Comparison of ENCODE assay signal across 8 cellular contexts in genomic region chr2:88874063-88874657, GRCh38.
DNase-seq lines count a peak whose midpoint lies in the region; ATAC-seq, FAIRE-seq and TF ChIP-seq lines count a peak whose summit lies in the region.

No MANE protein-coding gene starts in this region.

- H3K27me3 ChIP-seq in right atrium auricular region (no peaks in the 10 kb centered on the region), upper lobe of left lung (no peaks in the 10 kb centered on the region)

- H3K4me1 Mint-ChIP-seq in naive B cell, result peaks cover 20 to 31% (median 24%) of the 10 kb centered on the region in 3 donors

- FAIRE-seq in endometrium (lab: Jason Lieb, UNC), result peak; percentile 78

- TF ChIP-seq POLR2A in upper lobe of left lung (IDR thresholded peaks at IDR 0.05), result no peak

- H3K27me3 Mint-ChIP-seq in naive B cell, result no peaks in the 10 kb centered on the region

- H3K27ac Mint-ChIP-seq in naive B cell, result peak overlapping the region in 3 of 6 donors; percentile 22 to 66 (median 59)

- peak; percentile 79 for ATAC-seq in Right ventricle myocardium superior (ENCODE audit: poor library complexity)
- peak; percentile 46 to 59 for ATAC-seq in activated CD4-positive, CD25-positive, alpha-beta regulatory T cell treated with anti-CD3 and anti-CD28 coated beads, Interleukin-2, amount 50 U/mL, for 24 hours
- peak; percentile 67 to 76 for ATAC-seq in naive B cell (ENCODE audit: low read depth in 2 of 2)
- ATAC-seq in upper lobe of left lung (ENCODE audit: low FRiP score in 2 of 2), result peak; percentile 74 to 76

- H3K36me3 Mint-ChIP-seq in naive B cell, result no peaks in the 10 kb centered on the region

- TF ChIP-seq CTCF in right atrium auricular region (IDR thresholded peaks at IDR 0.05) (peak in 1 of 2 donors; percentile 81), upper lobe of left lung (IDR thresholded peaks at IDR 0.05) (peak; percentile 58 to 81 (median 66))

- WGBS in upper lobe of left lung, 2 donors, result 25 to 31% methylated on average over 4 of the region's 4 CpGs

- H3K9me3 ChIP-seq in right atrium auricular region (no peaks in the 10 kb centered on the region), upper lobe of left lung (no peaks in the 10 kb centered on the region)

- H3K4me3 ChIP-seq in right atrium auricular region (no peak overlapping the region), upper lobe of left lung (peak overlapping the region in 2 of 4 donors; percentile 25 to 26)

- DNase-seq in Right ventricle myocardium superior (no peak), right atrium auricular region (ENCODE audit: low spot score) (no peak), NCI-H2081 (lab: John Stamatoyannopoulos, UW) (peak; percentile 53 to 58), naive B cell (peak; percentile 43), upper lobe of left lung (no peak), islet precursor cell (no peak)

- intact Hi-C loops in Right ventricle myocardium superior (cut with DNase I), result no loop called here

- H3K9me3 Mint-ChIP-seq in naive B cell, result peaks cover 0 to 4% (median 0%) of the 10 kb centered on the region in 7 donors

- H3K4me3 Mint-ChIP-seq in naive B cell, result peak overlapping the region in 1 of 8 donors; percentile 29

- H3K27ac ChIP-seq in right atrium auricular region (no peak overlapping the region), upper lobe of left lung (no peak overlapping the region)

- TF ChIP-seq EP300 in upper lobe of left lung (IDR thresholded peaks at IDR 0.05), result no peak

- H3K4me1 ChIP-seq in right atrium auricular region (no peaks in the 10 kb centered on the region), upper lobe of left lung (peaks cover 0 to 3% (median 0%) of the 10 kb centered on the region in 4 donors)

- H3K36me3 ChIP-seq in right atrium auricular region, result no peaks in the 10 kb centered on the region
- no peaks in the 10 kb centered on the region for H3K36me3 ChIP-seq in upper lobe of left lung

Comparison
In these comparisons a context has a peak if more than half of its experiments do, and no peak if none do; other contexts are left out.
1. DNase-seq: peak in NCI-H2081 (2 of 2) and naive B cell (single experiment); none in Right ventricle myocardium superior (single experiment), right atrium auricular region (single experiment), upper lobe of left lung (0 of 2) and islet precursor cell (single experiment).
2. Peak in every context shown above with its lines, with median percentiles within 50 percentile points of each other: ATAC-seq.